ENCODE assay signal across 35 cellular contexts in the genomic region with DNA sequence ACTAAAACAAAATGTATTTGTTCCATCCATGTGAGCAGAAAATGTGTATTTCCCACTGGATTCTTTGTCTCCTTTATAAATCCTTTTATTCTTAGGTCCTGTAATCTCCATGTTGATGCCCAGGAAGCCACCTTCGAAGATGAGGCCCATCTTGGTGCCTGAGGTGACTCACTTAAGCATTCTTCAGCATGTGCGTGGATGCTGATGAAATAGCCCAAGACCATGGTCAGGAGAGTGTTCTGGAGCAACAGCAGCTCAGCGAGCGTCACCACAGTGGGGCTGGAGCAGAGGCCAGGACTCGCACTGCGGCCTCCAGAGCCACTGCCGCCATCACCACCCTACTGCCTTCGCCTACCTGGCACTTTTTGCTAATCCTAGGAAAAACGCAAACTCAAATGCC.
"Had no signal": no experiment of that assay in that cellular context is flagged by ENCODE, and none has a peak within 500 bp of the region (broad histone marks: within the 10 kb centered on the region; RNA-seq: fewer than 3 reads in every experiment).

No MANE protein-coding gene starts in this region.

- DNase-seq: Karpas-422, Kasumi-1, KG1, MG63, MM.1S, MV-4-11, NCI-H1048, NCI-H1092, NCI-H1092 treated with DMSO at 0.1 percent for 48 hours, NCI-H1105, NCI-H1105 treated with DMSO at 0.1 percent for 48 hours, NCI-H1417, NCI-H1417 treated with DMSO at 0.1 percent for 48 hours, NCI-H1436, NCI-H1436 treated with DMSO at 0.1 percent for 48 hours, NCI-H146, NCI-H1694, NCI-H1694 treated with DMSO at 0.1 percent for 48 hours, NCI-H187, NCI-H187 treated with DMSO at 0.1 percent for 48 hours, NCI-H1930, NCI-H2029, NCI-H2029 treated with DMSO at 0.1 percent for 48 hours, NCI-H2081, NCI-H2081 treated with DMSO at 0.1 percent for 48 hours, NCI-H2107, NCI-H2171, NCI-H2171 treated with DMSO at 0.1 percent for 48 hours, NCI-H2227 treated with DMSO at 0.1 percent for 48 hours, NCI-H226, NCI-H345, NCI-H446, NCI-H446 treated with DMSO at 0.1 percent for 48 hours, NCI-H510A had no signal

- H3K9ac ChIP-seq: KMS-11 had no signal

- H3K4me3 ChIP-seq: MG63 had no signal

- H3K9me3 ChIP-seq: MG63 had no signal

- H3K36me3 ChIP-seq: MG63 had no signal

- H3K4me2 ChIP-seq: KMS-11 had no signal

- H3K27me3 ChIP-seq: MG63 had no signal

- H3K27ac ChIP-seq: KMS-11 had no signal
